Comparison of ENCODE assay signal across 8 cellular contexts in genomic region chr4:94758700-94759399, GRCh38. TPM values are rescaled to one million over a fixed set of nuclear protein-coding genes. Genes with fewer than 3 reads are reported as not detected.
DNase-seq lines count a peak whose midpoint lies in the region; ATAC-seq and TF ChIP-seq lines count a peak whose summit lies in the region.

No MANE protein-coding gene starts in this region.

- no peak for TF ChIP-seq CTCF in C4-2B (conservative IDR thresholded peaks at IDR 0.05)
- TF ChIP-seq CTCF in fibroblast of mammary gland (conservative IDR thresholded peaks at IDR 0.05; ENCODE audit: control insufficient read depth, insufficient read depth, low read depth, low read length), result no peak
- no peak for TF ChIP-seq CTCF in neural crest cell (conservative IDR thresholded peaks at IDR 0.05)
- no peak for TF ChIP-seq CTCF in OCI-LY7 (conservative IDR thresholded peaks at IDR 0.05; ENCODE audit: low read length)

- H3K9me2 ChIP-seq in OCI-LY7 (ENCODE audit: insufficient read depth, low read length), result no peaks in the 10 kb centered on the region

- DNase-seq in NT2/D1 (ENCODE audit: low read depth, low spot score), result no peak
- DNase-seq in fibroblast of mammary gland (ENCODE audit: low read depth), result no peak
- DNase-seq in neural crest cell (ENCODE audit: low read depth, low spot score), result peak; percentile 14
- DNase-seq in OCI-LY7 (ENCODE audit: low spot score), result no peak
- DNase-seq in effector CD8-positive, alpha-beta T cell (lab: John Stamatoyannopoulos, UW), result no peak

- intact Hi-C loops in OCI-LY7 (cut with micrococcal nuclease; ENCODE audit: unreplicated experiment), result no loop called here

- H3K36me3 Mint-ChIP-seq in neural crest cell (ENCODE audit: low read depth), result no peaks in the 10 kb centered on the region

- no peaks in the 10 kb centered on the region for H3K9me3 Mint-ChIP-seq in neural crest cell

- no peaks in the 10 kb centered on the region for H4K20me1 ChIP-seq in OCI-LY7 (ENCODE audit: insufficient read depth, low read length)

- H3K9ac ChIP-seq in NT2/D1 (ENCODE audit: insufficient read length, low read depth), result peak overlapping the region; percentile 75

- H3K4me2 ChIP-seq in OCI-LY7 (ENCODE audit: low read length), result no peak overlapping the region

- H3K27ac Mint-ChIP-seq in neural crest cell (ENCODE audit: unreplicated experiment), result peak overlapping the region; percentile 9

- H2AFZ ChIP-seq in OCI-LY7 (ENCODE audit: low read length), result no peak overlapping the region

- ATAC-seq in HG03442 (IDR thresholded peaks at IDR 0.05; ENCODE audit: unreplicated experiment) (no peak), GM19463 (IDR thresholded peaks at IDR 0.05; ENCODE audit: unreplicated experiment) (no peak)

- H3K27me3 Mint-ChIP-seq in neural crest cell (ENCODE audit: low read depth), result peaks cover 44% of the 10 kb centered on the region

- peak overlapping the region; percentile 71 for H3K27ac ChIP-seq in C4-2B
- H3K27ac ChIP-seq in OCI-LY7 (ENCODE audit: low read depth, low read length, poor library complexity, severe bottlenecking), result no peak overlapping the region

- H3K79me2 ChIP-seq in OCI-LY7 (ENCODE audit: insufficient read depth, low read depth, low read length), result no peaks in the 10 kb centered on the region

- peaks cover 48% of the 10 kb centered on the region for H3K4me1 Mint-ChIP-seq in neural crest cell

- H3K4me1 ChIP-seq in NT2/D1 (ENCODE audit: insufficient read depth, insufficient read length), result no peaks in the 10 kb centered on the region
- no peaks in the 10 kb centered on the region for H3K4me1 ChIP-seq in OCI-LY7 (ENCODE audit: insufficient read depth, low read length, poor library complexity, severe bottlenecking)

- peak overlapping the region; percentile 46 for H3K4me3 ChIP-seq in NT2/D1 (ENCODE audit: insufficient read length, low read depth)
- H3K4me3 ChIP-seq in fibroblast of mammary gland (ENCODE audit: control insufficient read depth, low read depth, low read length), result peak overlapping the region; percentile 44
- no peak overlapping the region for H3K4me3 ChIP-seq in OCI-LY7 (ENCODE audit: low read depth, low read length, poor library complexity, severe bottlenecking)

- H3K9me3 ChIP-seq in NT2/D1 (ENCODE audit: insufficient read depth, low read length) (no peaks in the 10 kb centered on the region), OCI-LY7 (ENCODE audit: low read length) (no peaks in the 10 kb centered on the region)

- peaks cover 43% of the 10 kb centered on the region for H3K27me3 ChIP-seq in NT2/D1 (ENCODE audit: insufficient read depth, insufficient read length)

- CTCF ChIA-PET in OCI-LY7 (lab: Charles Lee; ENCODE audit: unreplicated experiment), result no interaction called here

- BruUV-seq in OCI-LY7 (replicated peaks; lab: Mats Ljungman, UMichigan), result no TSS peak

- H3K36me3 ChIP-seq in NT2/D1 (ENCODE audit: insufficient read depth, insufficient read length, low read length), result no peaks in the 10 kb centered on the region
- no peaks in the 10 kb centered on the region for H3K36me3 ChIP-seq in OCI-LY7 (ENCODE audit: insufficient read depth, low read length)

- H3K4me3 Mint-ChIP-seq in neural crest cell, result peak overlapping the region; percentile 87

- POLR2A ChIA-PET in OCI-LY7 (lab: Charles Lee), result no interaction called here

RNA-seq across cellular contexts. Expression of gene BMPR1B, which starts 1.1 kb away (rescaled TPM):
- total RNA-seq in neural crest cell, result 24.9 and 26.8 TPM in 2 replicates
- total RNA-seq in OCI-LY7 (2014; rRNA removed; shearing (Covaris generic)), result not detected in 2 replicates
- not detected in 2 replicates for total RNA-seq in OCI-LY7 (2022)

Comparison
In these comparisons a context has a peak if more than half of its experiments do, and no peak if none do; other contexts are left out.
1. RNA of gene BMPR1B, which starts 1.1 kb away (total RNA-seq): 24.9 to 26.8 TPM in neural crest cell; not detected in OCI-LY7; every median in the first group is over 10 times any median in the second.